In genomic region chr18:2337552-2338141, GRCh38 we compare ENCODE assay signal across 9 cellular contexts.
A peak's percentile ranks its signal among the peaks of the same experiment; 100 is the strongest.
DNase-seq lines count a peak whose midpoint lies in the region; ATAC-seq, FAIRE-seq and TF ChIP-seq lines count a peak whose summit lies in the region.
"Had no signal": no experiment of that assay in that cellular context is flagged by ENCODE, and none has a peak within 500 bp of the region (broad histone marks: within the 10 kb centered on the region; RNA-seq: fewer than 3 reads in every experiment).

No MANE protein-coding gene starts in this region.

- TF ChIP-seq POLR2A in K562 (conservative IDR thresholded peaks at IDR 0.05), result no peak

- H3K9me3 ChIP-seq in cardiac muscle cell (ENCODE audit: low read depth), result no peaks in the 10 kb centered on the region
- no peaks in the 10 kb centered on the region for H3K9me3 ChIP-seq in right atrium auricular region
- no peaks in the 10 kb centered on the region for H3K9me3 ChIP-seq in SJCRH30 (replicated peaks)
- H3K9me3 ChIP-seq in K562 (replicated peaks; ENCODE audit: control insufficient read depth, insufficient read depth, low read depth, low read length), result 0 out of 2 replicates have a peak, but pooled peaks cover 2% of the 10 kb centered on the region

- no TSS peak for BruUV-seq in K562 (replicated peaks; lab: Mats Ljungman, UMichigan)

- FAIRE-seq in K562 (lab: Jason Lieb, UNC), result peak; percentile 88
- FAIRE-seq in urothelium cell line (lab: Jason Lieb, UNC), result peak; percentile 98

- H2AFZ ChIP-seq in K562 (ENCODE audit: low read depth, low read length), result peak overlapping the region; percentile 62

- H3K4me3 ChIP-seq in cardiac muscle cell (no peak overlapping the region), right atrium auricular region (no peak overlapping the region), SJCRH30 (no peak overlapping the region), K562 (no peak overlapping the region)

- WGBS in K562 (ENCODE audit: insufficient coverage, low coverage, missing lambda C conversion rate), result 85% methylated on average over 7 of the region's 7 CpGs

- CTCF ChIA-PET in K562 (lab: Yijun Ruan, JAX; ENCODE audit: low intra/inter-chr PET ratio), result no interaction called here

- H3K27ac ChIP-seq in cardiac muscle cell, result no peak overlapping the region
- H3K27ac ChIP-seq in right atrium auricular region, result no peak overlapping the region
- no peak overlapping the region for H3K27ac ChIP-seq in SJCRH30
- H3K27ac ChIP-seq in K562 (ENCODE audit: extremely low read depth, low read depth, low read length), result no peak overlapping the region; the same call in 1 of the 3 replicates
- H3K27ac ChIP-seq: epithelial cell of prostate had no signal

- in situ Hi-C loops in K562 (cut with MboI), result no loop called here

- TF ChIP-seq CTCF in cardiac muscle cell (IDR thresholded peaks at IDR 0.05; ENCODE audit: low read depth, low read length), result peak; percentile 47
- peak in 1 of 2 donors; percentile 55 for TF ChIP-seq CTCF in right atrium auricular region (IDR thresholded peaks at IDR 0.05)
- TF ChIP-seq CTCF in K562 (IDR thresholded peaks at IDR 0.05 in 2 of 3, conservative IDR thresholded peaks at IDR 0.05 in 1 of 3; ENCODE audit: insufficient read depth in 2 of 3, low read depth in 1 of 3, low read length in 3 of 3), result peak; percentile 40 to 71 (median 41); a peak in 4 of 6 replicates

- no peak for TF ChIP-seq EP300 in K562 (IDR thresholded peaks at IDR 0.05; ENCODE audit: low read length)

- no peak overlapping the region for H3K4me2 ChIP-seq in K562 (ENCODE audit: insufficient read depth, low read length)

- no peaks in the 10 kb centered on the region for H3K36me3 ChIP-seq in cardiac muscle cell
- H3K36me3 ChIP-seq in right atrium auricular region, result no peaks in the 10 kb centered on the region
- no peaks in the 10 kb centered on the region for H3K36me3 ChIP-seq in SJCRH30
- no peaks in the 10 kb centered on the region for H3K36me3 ChIP-seq in K562 (ENCODE audit: control insufficient read depth, insufficient read depth, low read length)

- intact Hi-C loops in K562 (cut with micrococcal nuclease), result loop anchor here (5.0 to 10.0 kb wide), 2 partner anchors 135 to 233 kb away; no protein-coding TSS in a partner anchor

- ATAC-seq in HG02759 (IDR thresholded peaks at IDR 0.05; ENCODE audit: unreplicated experiment) (peak; percentile 82), K562 (peak; percentile 72)

- no peaks in the 10 kb centered on the region for H4K20me1 ChIP-seq in K562 (replicated peaks; ENCODE audit: control insufficient read depth, insufficient read depth, low read length)

- DNase-seq in cardiac muscle cell (ENCODE audit: low read depth in 1 of 2, low spot score in 1 of 2) (peak in 1 of 2 donors; percentile 29), right atrium auricular region (ENCODE audit: low spot score) (no peak), SJCRH30 (peak; percentile 26 to 51), K562 (ENCODE audit: extremely low read depth in 1 of 4, low spot score in 3 of 4) (peak; percentile 30 to 60 (median 40)), medulla oblongata (ENCODE audit: extremely low spot score) (peak; percentile 7), urothelium cell line (ENCODE audit: low spot score) (peak; percentile 35), NCI-H2107 treated with DMSO at 0.1 percent for 48 hours (lab: John Stamatoyannopoulos, UW; ENCODE audit: unreplicated experiment) (no peak)

- H3K79me2 ChIP-seq in K562 (ENCODE audit: control insufficient read depth, insufficient read depth, low read length), result no peaks in the 10 kb centered on the region

- POLR2A ChIA-PET in K562 (lab: Yijun Ruan, JAX), result no interaction called here

- H3K9ac ChIP-seq in K562 (ENCODE audit: insufficient read depth in 1 of 2, low read depth in 2 of 2, low read length in 2 of 2), result no peak overlapping the region

- no peaks in the 10 kb centered on the region for H3K4me1 ChIP-seq in cardiac muscle cell (ENCODE audit: low read depth)
- no peaks in the 10 kb centered on the region for H3K4me1 ChIP-seq in right atrium auricular region
- H3K4me1 ChIP-seq in SJCRH30, result no peaks in the 10 kb centered on the region; the same call in 1 of the 2 replicates
- peaks cover 4 to 13% of the 10 kb centered on the region in 2 experiments; a peak in 2 of 5 replicates for H3K4me1 ChIP-seq in K562 (replicated peaks in 1 of 2; ENCODE audit: control insufficient read depth in 2 of 2, insufficient read depth in 2 of 2, low read length in 2 of 2)

- peak; percentile 17 to 59; a peak in 3 of 4 replicates for TF ChIP-seq RAD21 in K562 (CRISPR knock-in tag; conservative IDR thresholded peaks at IDR 0.05 in 1 of 2, IDR thresholded peaks at IDR 0.05 in 1 of 2)

- no peaks in the 10 kb centered on the region for H3K27me3 ChIP-seq in cardiac muscle cell
- H3K27me3 ChIP-seq in right atrium auricular region, result no peaks in the 10 kb centered on the region
- H3K27me3 ChIP-seq in SJCRH30, result no peaks in the 10 kb centered on the region
- no peaks in the 10 kb centered on the region for H3K27me3 ChIP-seq in K562 (ENCODE audit: control insufficient read depth in 2 of 2, insufficient read depth in 2 of 2, low read length in 2 of 2)

- H3K9me1 ChIP-seq in K562 (ENCODE audit: control insufficient read depth, insufficient read depth, low read length), result no peaks in the 10 kb centered on the region

TF ChIP-seq in K562, 482 proteins besides CTCF, POLR2A, EP300 and RAD21 (continues in another document):
- no peak for TF ChIP-seq GATAD2A (IDR thresholded peaks at IDR 0.05)
- no peak for TF ChIP-seq CBFA2T3 (IDR thresholded peaks at IDR 0.05)
- TF ChIP-seq CC2D1A (IDR thresholded peaks at IDR 0.05), result peak; percentile 49; the same call in 1 of the 2 replicates
- TF ChIP-seq SIX5 (IDR thresholded peaks at IDR 0.05; ENCODE audit: borderline replicate concordance in 1 of 2, insufficient read depth in 1 of 2, low read depth in 1 of 2, low read length in 2 of 2), result no peak
- no peak for TF ChIP-seq GTF2A2 (tag; IDR thresholded peaks at IDR 0.05)
- 0 out of 2 replicates have a peak, but pooled peaks have one; percentile 27 for TF ChIP-seq ADNP (tag; IDR thresholded peaks at IDR 0.05)
- no peak for TF ChIP-seq FIP1L1 (IDR thresholded peaks at IDR 0.05; ENCODE audit: low read depth, low read length, poor library complexity, severe bottlenecking)
- TF ChIP-seq EHMT2 (IDR thresholded peaks at IDR 0.05), result peak; percentile 69; the same call in 1 of the 2 replicates
- TF ChIP-seq CUX1 (CRISPR knock-in tag; IDR thresholded peaks at IDR 0.05), result no peak
- no peak for TF ChIP-seq MLX (CRISPR knock-in tag; conservative IDR thresholded peaks at IDR 0.05)
- no peak for TF ChIP-seq MCM5 (IDR thresholded peaks at IDR 0.05; ENCODE audit: low read depth)
- no peak for TF ChIP-seq ELK3 (CRISPR knock-in tag; IDR thresholded peaks at IDR 0.05)
- no peak for TF ChIP-seq ZC3H8 (IDR thresholded peaks at IDR 0.05)
- TF ChIP-seq LEF1 (IDR thresholded peaks at IDR 0.05), result no peak
- TF ChIP-seq SMARCA5 (IDR thresholded peaks at IDR 0.05), result no peak
- peak; percentile 93 for TF ChIP-seq ESRRA (IDR thresholded peaks at IDR 0.05; ENCODE audit: borderline replicate concordance, low read depth)

Comparison
In these comparisons a context has a peak if more than half of its experiments do, and no peak if none do; other contexts are left out.
1. DNase-seq: peak in SJCRH30 (2 of 2), K562 (4 of 4), medulla oblongata (single experiment) and urothelium cell line (single experiment); none in right atrium auricular region (single experiment) and NCI-H2107 treated with DMSO at 0.1 percent for 48 hours (single experiment).